Comparison of ENCODE assay signal across 15 cellular contexts in the genomic region with DNA sequence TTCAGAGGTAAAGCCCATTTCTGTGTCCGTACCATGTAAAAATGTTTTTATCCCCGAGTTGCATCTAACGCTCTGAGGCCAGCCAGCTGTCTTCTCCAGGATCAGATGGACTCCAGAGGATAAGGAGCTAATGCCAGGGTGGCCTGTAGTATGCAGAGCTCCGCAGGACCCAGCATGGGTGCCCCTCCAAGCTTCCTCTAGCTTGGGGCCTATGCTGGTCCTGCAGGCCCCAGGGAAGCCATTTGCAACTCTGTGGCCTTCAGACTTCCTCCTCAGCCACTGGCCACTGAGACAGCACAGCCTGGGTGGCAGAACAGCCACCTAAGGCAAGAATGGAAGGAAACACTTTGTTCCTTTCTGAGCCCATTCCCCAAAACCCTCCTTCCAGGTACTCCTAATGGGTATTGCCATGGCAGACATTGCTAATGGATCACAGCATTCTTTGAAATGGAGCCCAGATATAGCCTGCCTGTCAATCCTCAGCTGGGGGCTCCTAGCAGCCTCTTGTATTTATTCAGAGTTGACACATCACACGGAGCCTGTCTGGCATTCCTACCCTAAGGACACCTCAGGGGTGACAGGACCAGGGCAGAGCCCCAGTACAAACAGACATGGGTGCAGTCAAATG. TPM values are rescaled to one million over a fixed set of nuclear protein-coding genes. Genes with fewer than 3 reads are reported as not detected.
DNase-seq lines count a peak whose midpoint lies in the region; ATAC-seq, FAIRE-seq and TF ChIP-seq lines count a peak whose summit lies in the region.
"Had no signal": no experiment of that assay in that cellular context is flagged by ENCODE, and none has a peak within 500 bp of the region (broad histone marks: within the 10 kb centered on the region; RNA-seq: fewer than 3 reads in every experiment).

No MANE protein-coding gene starts in this region.

- CTCF ChIA-PET in T-cell (lab: Charles Lee), result interaction anchor here in 1 of 2 donors (0.7 to 0.8 kb wide), 2 partner anchors 40 to 285 kb away, joined by 4 to 6 read pairs; no protein-coding TSS in a partner anchor

- H3K4me3 Mint-ChIP-seq in activated naive CD4-positive, alpha-beta T cell treated with anti-CD3 and anti-CD28 coated beads, Interleukin-2, amount 50 U/mL, for 24 hours, result no peak overlapping the region
- peak overlapping the region; percentile 5 to 94 (median 41) for H3K4me3 Mint-ChIP-seq in T-cell
- no peak overlapping the region for H3K4me3 Mint-ChIP-seq in stimulated activated naive B cell treated with anti-CD40 and anti-IgM and Interleukin-4, amounts not matched to agents 10 μg/mL and 1 μg/mL and 100 μg/mL, for 72 hours

- intact Hi-C loops in kidney (cut with DNase I), result no loop called here

- H3K4me3 ChIP-seq in kidney (ENCODE audit: low read length in 2 of 2), result no peak overlapping the region
- H3K4me3 ChIP-seq: suprapubic skin had no signal

- H3K36me3 ChIP-seq in kidney (ENCODE audit: control insufficient read depth in 1 of 2, insufficient read depth in 2 of 2, low read length in 2 of 2), result no peaks in the 10 kb centered on the region
- H3K36me3 ChIP-seq: suprapubic skin had no signal

- H3K36me3 Mint-ChIP-seq in activated naive CD4-positive, alpha-beta T cell treated with anti-CD3 and anti-CD28 coated beads, Interleukin-2, amount 50 U/mL, for 24 hours, result peaks cover 2% of the 10 kb centered on the region
- peaks cover 12% of the 10 kb centered on the region for H3K36me3 Mint-ChIP-seq in T-cell
- peaks cover 0 to 6% of the 10 kb centered on the region in 2 donors for H3K36me3 Mint-ChIP-seq in stimulated activated naive B cell treated with anti-CD40 and anti-IgM and Interleukin-4, amounts not matched to agents 10 μg/mL and 1 μg/mL and 100 μg/mL, for 72 hours

- no peak for DNase-seq in activated naive CD4-positive, alpha-beta T cell (lab: John Stamatoyannopoulos, UW)
- DNase-seq in T-cell, result no peak
- peak; percentile 44 for DNase-seq in kidney
- no peak for DNase-seq in stimulated activated naive B cell treated with anti-CD40 and anti-IgM and Interleukin-4, amounts not matched to agents 10 μg/mL and 1 μg/mL and 100 μg/mL, for 72 hours
- DNase-seq in DMS 273 treated with DMSO at 0.1 percent for 48 hours (lab: John Stamatoyannopoulos, UW), result no peak
- DNase-seq in omental fat pad (ENCODE audit: low spot score), result no peak
- DNase-seq in DMS79 (lab: John Stamatoyannopoulos, UW), result no peak
- DNase-seq: NCI-H2081 treated with DMSO at 0.1 percent for 48 hours had no signal

- H3K4me1 Mint-ChIP-seq in activated naive CD4-positive, alpha-beta T cell treated with anti-CD3 and anti-CD28 coated beads, Interleukin-2, amount 50 U/mL, for 24 hours, result peaks cover 67% of the 10 kb centered on the region
- peaks cover 55 to 65% (median 58%) of the 10 kb centered on the region in 3 donors for H3K4me1 Mint-ChIP-seq in T-cell
- peaks cover 37 to 55% of the 10 kb centered on the region in 2 donors for H3K4me1 Mint-ChIP-seq in stimulated activated naive B cell treated with anti-CD40 and anti-IgM and Interleukin-4, amounts not matched to agents 10 μg/mL and 1 μg/mL and 100 μg/mL, for 72 hours

- no peak for TF ChIP-seq CTCF in kidney (IDR thresholded peaks at IDR 0.05; ENCODE audit: borderline replicate concordance, extremely low read depth, insufficient read depth)
- no peak for TF ChIP-seq CTCF in omental fat pad (IDR thresholded peaks at IDR 0.05)

- H3K9me3 Mint-ChIP-seq in activated naive CD4-positive, alpha-beta T cell treated with anti-CD3 and anti-CD28 coated beads, Interleukin-2, amount 50 U/mL, for 24 hours, result no peaks in the 10 kb centered on the region
- H3K9me3 Mint-ChIP-seq in T-cell, result no peaks in the 10 kb centered on the region
- peaks cover 0 to 2% of the 10 kb centered on the region in 2 donors for H3K9me3 Mint-ChIP-seq in stimulated activated naive B cell treated with anti-CD40 and anti-IgM and Interleukin-4, amounts not matched to agents 10 μg/mL and 1 μg/mL and 100 μg/mL, for 72 hours

- no peaks in the 10 kb centered on the region for H3K4me1 ChIP-seq in kidney (ENCODE audit: control insufficient read depth in 1 of 2, insufficient read depth in 1 of 2, low read depth in 1 of 2, low read length in 2 of 2)
- H3K4me1 ChIP-seq: suprapubic skin had no signal

- FAIRE-seq in kidney (lab: Jason Lieb, UNC), result no peak
- FAIRE-seq: astrocyte, colon, G401.6 had no signal

- no peak overlapping the region for H3K27ac ChIP-seq in kidney (ENCODE audit: low read depth in 2 of 2, low read length in 2 of 2)
- H3K27ac ChIP-seq: suprapubic skin had no signal

- no peak overlapping the region for H3K9ac ChIP-seq in kidney (ENCODE audit: low read length in 2 of 2)

- POLR2A ChIA-PET in T-cell (lab: Charles Lee), result no interaction called here

- ATAC-seq in T-cell (replicated peaks in 1 of 4) (no peak), omental fat pad (ENCODE audit: low FRiP score) (no peak)
- ATAC-seq in stimulated activated naive B cell treated with anti-CD40 and anti-IgM and Interleukin-4, amounts not matched to agents 10 μg/mL and 1 μg/mL and 100 μg/mL, for 72 hours (replicated peaks), result no peak

- no peaks in the 10 kb centered on the region for H3K9me3 ChIP-seq in kidney (ENCODE audit: control insufficient read depth in 1 of 2, low read length in 2 of 2)
- H3K9me3 ChIP-seq: suprapubic skin had no signal

- H3K27ac Mint-ChIP-seq in activated naive CD4-positive, alpha-beta T cell treated with anti-CD3 and anti-CD28 coated beads, Interleukin-2, amount 50 U/mL, for 24 hours, result peak overlapping the region; percentile 71
- H3K27ac Mint-ChIP-seq in T-cell, result peak overlapping the region; percentile 85 to 92
- H3K27ac Mint-ChIP-seq in stimulated activated naive B cell treated with anti-CD40 and anti-IgM and Interleukin-4, amounts not matched to agents 10 μg/mL and 1 μg/mL and 100 μg/mL, for 72 hours, result peak overlapping the region; percentile 77

- no peaks in the 10 kb centered on the region for H3K27me3 Mint-ChIP-seq in activated naive CD4-positive, alpha-beta T cell treated with anti-CD3 and anti-CD28 coated beads, Interleukin-2, amount 50 U/mL, for 24 hours
- H3K27me3 Mint-ChIP-seq in T-cell, result no peaks in the 10 kb centered on the region
- no peaks in the 10 kb centered on the region for H3K27me3 Mint-ChIP-seq in stimulated activated naive B cell treated with anti-CD40 and anti-IgM and Interleukin-4, amounts not matched to agents 10 μg/mL and 1 μg/mL and 100 μg/mL, for 72 hours

RNA-seq across cellular contexts. Expression of a gene that starts 4.7 kb away (rescaled TPM):
- total RNA-seq in T-cell (100 to 1,000 TPM in 3 of 5 donors, 10 to 100 TPM in 2; 88.0 to 146 (median 117) TPM), kidney (26.8 TPM), omental fat pad (10 to 100 TPM; 11.6 to 40.1 (median 16.3) TPM)
- 33.2 TPM for polyA plus RNA-seq in kidney (ENCODE audit: insufficient read depth, low read depth, low replicate concordance)
- total RNA-seq: Calu3, SK-MEL-5 had no signal

RNA-seq across cellular contexts. Expression of a gene that starts 55.5 kb away (rescaled TPM):
- total RNA-seq in T-cell (10 to 100 TPM; 17.6 to 34.2 (median 30.1) TPM), kidney (27.5 TPM), omental fat pad (10 to 100 TPM; 32.9 to 60.7 (median 36.7) TPM)
- 39.8 TPM for polyA plus RNA-seq in kidney (ENCODE audit: insufficient read depth, low read depth, low replicate concordance)

Comparison
In these comparisons a context has a peak if more than half of its experiments do, and no peak if none do; other contexts are left out.
1. H3K4me3 Mint-ChIP-seq: peak in T-cell (3 of 3); none in activated naive CD4-positive, alpha-beta T cell treated with anti-CD3 and anti-CD28 coated beads, Interleukin-2, amount 50 U/mL, for 24 hours (single experiment) and stimulated activated naive B cell treated with anti-CD40 and anti-IgM and Interleukin-4, amounts not matched to agents 10 μg/mL and 1 μg/mL and 100 μg/mL, for 72 hours (0 of 2).
2. Peak in every context shown above with its lines, with median percentiles within 50 percentile points of each other: H3K27ac Mint-ChIP-seq.